Comparison of ENCODE assay signal across 8 cellular contexts in genomic region chr9:136108648-136109266, GRCh38. TPM values are rescaled to one million over a fixed set of nuclear protein-coding genes. Genes with fewer than 3 reads are reported as not detected.
A peak's percentile ranks its signal among the peaks of the same experiment; 100 is the strongest.
DNase-seq lines count a peak whose midpoint lies in the region; ATAC-seq and TF ChIP-seq lines count a peak whose summit lies in the region.

No MANE protein-coding gene starts in this region.

- peaks cover 79% of the 10 kb centered on the region for H3K4me1 ChIP-seq in CD4-positive, CD25-positive, alpha-beta regulatory T cell (ENCODE audit: control insufficient read depth, insufficient read depth, low read length, poor library complexity, severe bottlenecking)

- no peaks in the 10 kb centered on the region for H3K27me3 Mint-ChIP-seq in CD4-positive, CD25-positive, alpha-beta regulatory T cell
- H3K27me3 Mint-ChIP-seq in IgD-negative memory B cell (no peaks in the 10 kb centered on the region), nephron (ENCODE audit: low read depth) (peaks cover 20% of the 10 kb centered on the region)
- no peaks in the 10 kb centered on the region for H3K27me3 Mint-ChIP-seq in central memory CD8-positive, alpha-beta T cell

- no peaks in the 10 kb centered on the region for H3K36me3 Mint-ChIP-seq in CD4-positive, CD25-positive, alpha-beta regulatory T cell
- H3K36me3 Mint-ChIP-seq in IgD-negative memory B cell (no peaks in the 10 kb centered on the region), nephron (ENCODE audit: low read depth) (no peaks in the 10 kb centered on the region)
- peaks cover 4% of the 10 kb centered on the region for H3K36me3 Mint-ChIP-seq in central memory CD8-positive, alpha-beta T cell (ENCODE audit: insufficient read depth)

- TF ChIP-seq CTCF in nephron (IDR thresholded peaks at IDR 0.05; ENCODE audit: unreplicated experiment in 3 of 3): no peak

- H3K4me3 Mint-ChIP-seq in CD4-positive, CD25-positive, alpha-beta regulatory T cell: peak overlapping the region; percentile 76 to 89 (median 88)
- H3K4me3 Mint-ChIP-seq in IgD-negative memory B cell (peak overlapping the region in 3 of 4 donors; percentile 46 to 92 (median 76)), nephron (peak overlapping the region; percentile 6 to 26 (median 20))
- peak overlapping the region; percentile 84 for H3K4me3 Mint-ChIP-seq in central memory CD8-positive, alpha-beta T cell

- no peak for ATAC-seq in CD4-positive, CD25-positive, alpha-beta regulatory T cell (ENCODE audit: low read depth in 2 of 2)
- ATAC-seq in central memory CD8-positive, alpha-beta T cell (replicated peaks; ENCODE audit: extremely low read depth, poor library complexity, severe bottlenecking): no peak
- ATAC-seq in left lobe of liver: no peak
- no peak for ATAC-seq in HG03354 (IDR thresholded peaks at IDR 0.05; ENCODE audit: poor library complexity, severe bottlenecking, unreplicated experiment)

- H3K4me1 Mint-ChIP-seq in CD4-positive, CD25-positive, alpha-beta regulatory T cell: peaks cover 4 to 76% (median 28%) of the 10 kb centered on the region in 4 donors
- H3K4me1 Mint-ChIP-seq in IgD-negative memory B cell (peaks cover 9 to 21% (median 19%) of the 10 kb centered on the region in 3 donors), nephron (peaks cover 30% of the 10 kb centered on the region)
- peaks cover 47% of the 10 kb centered on the region for H3K4me1 Mint-ChIP-seq in central memory CD8-positive, alpha-beta T cell

- peak overlapping the region; percentile 83 for H3K27ac ChIP-seq in CD4-positive, CD25-positive, alpha-beta regulatory T cell (ENCODE audit: insufficient read depth, low read length, poor library complexity, severe bottlenecking)

- H3K4me3 ChIP-seq in CD4-positive, CD25-positive, alpha-beta regulatory T cell (ENCODE audit: low read depth, low read length): peak overlapping the region; percentile 32

- no peaks in the 10 kb centered on the region for H3K36me3 ChIP-seq in CD4-positive, CD25-positive, alpha-beta regulatory T cell (ENCODE audit: control insufficient read depth, insufficient read depth, low read length)

- H3K27me3 ChIP-seq in CD4-positive, CD25-positive, alpha-beta regulatory T cell (ENCODE audit: control insufficient read depth, insufficient read depth, low read length): no peaks in the 10 kb centered on the region

- no peak for DNase-seq in CD4-positive, CD25-positive, alpha-beta regulatory T cell
- DNase-seq in central memory CD8-positive, alpha-beta T cell (ENCODE audit: low spot score in 2 of 2): no peak
- DNase-seq in nucleus accumbens (lab: John Stamatoyannopoulos, UW): no peak
- DNase-seq in left lobe of liver (ENCODE audit: low spot score): no peak
- DNase-seq in AG08395 (ENCODE audit: low spot score): no peak

- H3K9me3 Mint-ChIP-seq in CD4-positive, CD25-positive, alpha-beta regulatory T cell: no peaks in the 10 kb centered on the region
- H3K9me3 Mint-ChIP-seq in IgD-negative memory B cell (no peaks in the 10 kb centered on the region), nephron (no peaks in the 10 kb centered on the region)
- no peaks in the 10 kb centered on the region for H3K9me3 Mint-ChIP-seq in central memory CD8-positive, alpha-beta T cell

- no peaks in the 10 kb centered on the region for H3K9me3 ChIP-seq in CD4-positive, CD25-positive, alpha-beta regulatory T cell (ENCODE audit: control insufficient read depth in 2 of 2, low read length in 2 of 2)

- H3K27ac Mint-ChIP-seq in CD4-positive, CD25-positive, alpha-beta regulatory T cell: peak overlapping the region; percentile 74 to 90 (median 87)
- peak overlapping the region in 1 of 3 donors; percentile 13 for H3K27ac Mint-ChIP-seq in IgD-negative memory B cell
- peak overlapping the region; percentile 46 for H3K27ac Mint-ChIP-seq in central memory CD8-positive, alpha-beta T cell (ENCODE audit: low read depth)
- peak overlapping the region in 1 of 3 experiments; percentile 9 for H3K27ac Mint-ChIP-seq in nephron

RNA-seq across cellular contexts. Expression of gene TMEM250, which starts 9.9 kb away (rescaled TPM):
- total RNA-seq in CD4-positive, CD25-positive, alpha-beta regulatory T cell: 21.5 TPM
- 10 to 100 TPM; 44.7 to 55.6 (median 45.7) TPM for polyA plus RNA-seq in CD4-positive, CD25-positive, alpha-beta regulatory T cell
- 30.3 TPM for polyA plus RNA-seq in IgD-negative memory B cell
- total RNA-seq in left lobe of liver: 18.2 TPM

RNA-seq across cellular contexts. Expression of gene NACC2, which starts 13.7 kb away (rescaled TPM):
- 4.8 TPM for total RNA-seq in CD4-positive, CD25-positive, alpha-beta regulatory T cell
- polyA plus RNA-seq in CD4-positive, CD25-positive, alpha-beta regulatory T cell: 1 to 10 TPM in 2 of 4 donors, under 1 TPM in 2; 0.76 to 1.9 (median 0.92) TPM
- polyA plus RNA-seq in IgD-negative memory B cell: 0.78 TPM
- 18.4 TPM for total RNA-seq in left lobe of liver

Comparison
In these comparisons a context has a peak if more than half of its experiments do, and no peak if none do; other contexts are left out.
1. H3K4me3 Mint-ChIP-seq: peak in every context shown above with its lines; median percentile 88 in CD4-positive, CD25-positive, alpha-beta regulatory T cell; 84 in central memory CD8-positive, alpha-beta T cell; 76 in IgD-negative memory B cell; 20 in nephron.